Comparison of ENCODE assay signal across 12 cellular contexts in the genomic region with DNA sequence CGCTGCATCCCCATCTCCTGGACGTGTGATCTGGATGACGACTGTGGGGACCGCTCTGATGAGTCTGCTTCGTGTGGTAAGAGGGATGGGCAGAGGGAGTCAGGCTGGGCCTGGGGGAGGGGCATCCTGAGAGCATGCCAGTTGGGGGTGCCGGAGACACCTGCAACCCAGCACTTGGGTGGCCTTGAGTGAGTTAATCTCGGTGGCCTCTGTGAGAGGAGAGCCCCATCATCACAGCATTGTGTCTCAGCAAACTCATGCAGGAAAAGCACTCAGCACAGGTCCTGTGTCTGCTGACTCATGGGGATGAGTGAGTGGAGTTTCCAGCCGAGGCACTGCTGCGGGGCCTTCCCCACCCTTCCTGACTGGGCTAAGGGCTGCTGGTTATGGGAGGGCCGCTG. TPM values are rescaled to one million over a fixed set of nuclear protein-coding genes. Genes with fewer than 3 reads are reported as not detected.
A peak's percentile ranks its signal among the peaks of the same experiment; 100 is the strongest.
DNase-seq lines count a peak whose midpoint lies in the region; ATAC-seq and TF ChIP-seq lines count a peak whose summit lies in the region.
"Had no signal": no experiment of that assay in that cellular context is flagged by ENCODE, and none has a peak within 500 bp of the region (broad histone marks: within the 10 kb centered on the region; RNA-seq: fewer than 3 reads in every experiment).

No MANE protein-coding gene starts in this region.

- peaks cover 39% of the 10 kb centered on the region for H3K4me1 ChIP-seq in GM23248 (ENCODE audit: insufficient read depth)
- H3K4me1 ChIP-seq: psoas muscle had no signal

- peaks cover 77% of the 10 kb centered on the region for H3F3A ChIP-seq in GM23248 (ENCODE audit: insufficient read depth)

- H4K20me1 ChIP-seq in GM23248 (ENCODE audit: insufficient read depth), result no peaks in the 10 kb centered on the region

- DNase-seq in GM23248 (peak; percentile 95), epithelial cell of prostate (ENCODE audit: low read depth, low spot score) (peak; percentile 85), SKM-1 treated with dmso at 0.1 percent for 144 hours (lab: John Stamatoyannopoulos, UW; ENCODE audit: unreplicated experiment) (no peak), iPS-NIHi11 (ENCODE audit: low spot score) (no peak)
- DNase-seq in stimulated activated CD4-positive, alpha-beta T cell treated with anti-CD3 and anti-CD28 coated beads, Interleukin-4, amount 100 ng/mL, for 24 hours, result peak; percentile 58
- DNase-seq: GOT3, Kasumi-1, psoas muscle had no signal

- H3K4me2 ChIP-seq in GM23248 (ENCODE audit: unreplicated experiment), result no peak overlapping the region

- H3K79me2 ChIP-seq in GM23248 (ENCODE audit: insufficient read depth), result peaks cover 80% of the 10 kb centered on the region

- no peak overlapping the region for H3K4me3 ChIP-seq in GM23248
- H3K4me3 ChIP-seq: psoas muscle had no signal

- ATAC-seq in SK-N-SH treated with all-trans-retinoic acid at 6 μM for 48 hours, result peak; percentile 79
- no peak for ATAC-seq in HG02852 (IDR thresholded peaks at IDR 0.05; ENCODE audit: unreplicated experiment)
- ATAC-seq in GM21360 (IDR thresholded peaks at IDR 0.05; ENCODE audit: unreplicated experiment), result no peak
- ATAC-seq: psoas muscle had no signal

- H3K9ac ChIP-seq in GM23248, result no peak overlapping the region

- H3K9me3 ChIP-seq in GM23248 (ENCODE audit: low read depth), result no peaks in the 10 kb centered on the region
- H3K9me3 ChIP-seq: psoas muscle had no signal

- H3K9me2 ChIP-seq in GM23248 (ENCODE audit: insufficient read depth), result no peaks in the 10 kb centered on the region

- in situ Hi-C loops in GM23248 (cut with MboI), result no loop called here

- no peaks in the 10 kb centered on the region for H3K27me3 ChIP-seq in GM23248 (replicated peaks; ENCODE audit: insufficient read depth)

- peak overlapping the region; percentile 77 for H3K27ac ChIP-seq in GM23248
- peak overlapping the region; percentile 51 for H3K27ac ChIP-seq in epithelial cell of prostate
- H3K27ac ChIP-seq: psoas muscle had no signal

- 20 to 32% methylated on average over 9 to 10 of the region's 10 CpGs for WGBS in GM23248 (ENCODE audit: low coverage in 1 of 2, low lambda C conversion rate in 2 of 2, missing lambda C conversion rate in 2 of 2), 2 experiments

- peaks cover 72% of the 10 kb centered on the region for H3K36me3 ChIP-seq in GM23248 (ENCODE audit: low read depth)

- H2AFZ ChIP-seq in GM23248, result no peak overlapping the region

TF ChIP-seq in SK-N-SH treated with all-trans-retinoic acid at 6 μM for 48 hours, 23 proteins besides CTCF, POLR2A, EP300 and RAD21:
- TF ChIP-seq ZNF70 (CRISPR knock-in tag; IDR thresholded peaks at IDR 0.05) (no peak), ZNF8 (CRISPR knock-in tag; IDR thresholded peaks at IDR 0.05) (no peak), PPARA (CRISPR knock-in tag; IDR thresholded peaks at IDR 0.05; ENCODE audit: borderline replicate concordance) (no peak), ZFP3 (CRISPR knock-in tag; IDR thresholded peaks at IDR 0.05) (no peak), GLIS3 (CRISPR knock-in tag; IDR thresholded peaks at IDR 0.05) (no peak), TOX (CRISPR knock-in tag; IDR thresholded peaks at IDR 0.05; ENCODE audit: borderline replicate concordance) (no peak), TCF4 (CRISPR knock-in tag; IDR thresholded peaks at IDR 0.05; ENCODE audit: borderline replicate concordance) (no peak), CSDC2 (CRISPR knock-in tag; IDR thresholded peaks at IDR 0.05) (no peak), BACH2 (CRISPR knock-in tag; IDR thresholded peaks at IDR 0.05; ENCODE audit: borderline replicate concordance) (no peak), ZFP30 (CRISPR knock-in tag; IDR thresholded peaks at IDR 0.05) (no peak), ISL1 (CRISPR knock-in tag; IDR thresholded peaks at IDR 0.05) (no peak)
- TF ChIP-seq, protein P1, sequence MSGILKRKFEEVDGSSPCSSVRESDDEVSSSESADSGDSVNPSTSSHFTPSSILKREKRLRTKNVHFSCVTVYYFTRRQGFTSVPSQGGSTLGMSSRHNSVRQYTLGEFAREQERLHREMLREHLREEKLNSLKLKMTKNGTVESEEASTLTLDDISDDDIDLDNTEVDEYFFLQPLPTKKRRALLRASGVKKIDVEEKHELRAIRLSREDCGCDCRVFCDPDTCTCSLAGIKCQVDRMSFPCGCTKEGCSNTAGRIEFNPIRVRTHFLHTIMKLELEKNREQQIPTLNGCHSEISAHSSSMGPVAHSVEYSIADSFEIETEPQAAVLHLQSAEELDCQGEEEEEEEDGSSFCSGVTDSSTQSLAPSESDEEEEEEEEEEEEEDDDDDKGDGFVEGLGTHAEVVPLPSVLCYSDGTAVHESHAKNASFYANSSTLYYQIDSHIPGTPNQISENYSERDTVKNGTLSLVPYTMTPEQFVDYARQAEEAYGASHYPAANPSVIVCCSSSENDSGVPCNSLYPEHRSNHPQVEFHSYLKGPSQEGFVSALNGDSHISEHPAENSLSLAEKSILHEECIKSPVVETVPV (CRISPR knock-in tag; IDR thresholded peaks at IDR 0.05), result no peak
- TF ChIP-seq, protein P2, sequence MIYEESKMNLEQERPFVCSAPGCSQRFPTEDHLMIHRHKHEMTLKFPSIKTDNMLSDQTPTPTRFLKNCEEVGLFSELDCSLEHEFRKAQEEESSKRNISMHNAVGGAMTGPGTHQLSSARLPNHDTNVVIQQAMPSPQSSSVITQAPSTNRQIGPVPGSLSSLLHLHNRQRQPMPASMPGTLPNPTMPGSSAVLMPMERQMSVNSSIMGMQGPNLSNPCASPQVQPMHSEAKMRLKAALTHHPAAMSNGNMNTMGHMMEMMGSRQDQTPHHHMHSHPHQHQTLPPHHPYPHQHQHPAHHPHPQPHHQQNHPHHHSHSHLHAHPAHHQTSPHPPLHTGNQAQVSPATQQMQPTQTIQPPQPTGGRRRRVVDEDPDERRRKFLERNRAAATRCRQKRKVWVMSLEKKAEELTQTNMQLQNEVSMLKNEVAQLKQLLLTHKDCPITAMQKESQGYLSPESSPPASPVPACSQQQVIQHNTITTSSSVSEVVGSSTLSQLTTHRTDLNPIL (CRISPR knock-in tag; IDR thresholded peaks at IDR 0.05; ENCODE audit: low read depth), result no peak
- TF ChIP-seq, protein P3, sequence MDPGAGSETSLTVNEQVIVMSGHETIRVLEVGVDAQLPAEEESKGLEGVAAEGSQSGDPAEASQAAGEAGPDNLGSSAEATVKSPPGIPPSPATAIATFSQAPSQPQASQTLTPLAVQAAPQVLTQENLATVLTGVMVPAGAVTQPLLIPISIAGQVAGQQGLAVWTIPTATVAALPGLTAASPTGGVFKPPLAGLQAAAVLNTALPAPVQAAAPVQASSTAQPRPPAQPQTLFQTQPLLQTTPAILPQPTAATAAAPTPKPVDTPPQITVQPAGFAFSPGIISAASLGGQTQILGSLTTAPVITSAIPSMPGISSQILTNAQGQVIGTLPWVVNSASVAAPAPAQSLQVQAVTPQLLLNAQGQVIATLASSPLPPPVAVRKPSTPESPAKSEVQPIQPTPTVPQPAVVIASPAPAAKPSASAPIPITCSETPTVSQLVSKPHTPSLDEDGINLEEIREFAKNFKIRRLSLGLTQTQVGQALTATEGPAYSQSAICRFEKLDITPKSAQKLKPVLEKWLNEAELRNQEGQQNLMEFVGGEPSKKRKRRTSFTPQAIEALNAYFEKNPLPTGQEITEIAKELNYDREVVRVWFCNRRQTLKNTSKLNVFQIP (CRISPR knock-in tag; IDR thresholded peaks at IDR 0.05; ENCODE audit: borderline replicate concordance, low read depth), result no peak

RNA-seq across cellular contexts. Expression of a gene that starts 19.6 kb away (rescaled TPM):
- total RNA-seq in GM23248 (2014; rRNA removed; shearing (Covaris generic)), result not detected in 2 replicates
- 0.60 TPM in 1 of 2 replicates, not detected in the other for polyA plus RNA-seq in GM23248 (2016; fragmentation: Nextera tagmentation; extraction: Ambion mirVana)
- total RNA-seq: psoas muscle had no signal
- polyA plus RNA-seq: adipose tissue, psoas muscle had no signal

RNA-seq across cellular contexts. Expression of a gene that starts 38.7 kb away (rescaled TPM):
- 257 and 296 TPM in 2 replicates for total RNA-seq in GM23248 (2014; rRNA removed; shearing (Covaris generic))
- 161 and 166 TPM in 2 replicates for polyA plus RNA-seq in GM23248 (2016; fragmentation: Nextera tagmentation; extraction: Ambion mirVana)

RNA-seq across cellular contexts. Expression of a gene that starts 49.6 kb away (rescaled TPM):
- total RNA-seq in GM23248 (2014; rRNA removed; shearing (Covaris generic)), result 5.6 and 5.7 TPM in 2 replicates
- 5.4 and 6.7 TPM in 2 replicates for polyA plus RNA-seq in GM23248 (2016; fragmentation: Nextera tagmentation; extraction: Ambion mirVana)

RNA-seq across cellular contexts. Expression of a gene that starts 55.8 kb away (rescaled TPM):
- 95.1 and 103 TPM in 2 replicates for total RNA-seq in GM23248 (2014; rRNA removed; shearing (Covaris generic))
- polyA plus RNA-seq in GM23248 (2016; fragmentation: Nextera tagmentation; extraction: Ambion mirVana), result 67.4 and 70.7 TPM in 2 replicates

Comparison
In these comparisons a context has a peak if more than half of its experiments do, and no peak if none do; other contexts are left out.
1. DNase-seq: peak in GM23248 (single experiment), epithelial cell of prostate (single experiment) and stimulated activated CD4-positive, alpha-beta T cell treated with anti-CD3 and anti-CD28 coated beads, Interleukin-4, amount 100 ng/mL, for 24 hours (single experiment); none in SKM-1 treated with dmso at 0.1 percent for 144 hours (single experiment) and iPS-NIHi11 (single experiment).